Comparison of ENCODE assay signal across 13 cellular contexts in the genomic region with DNA sequence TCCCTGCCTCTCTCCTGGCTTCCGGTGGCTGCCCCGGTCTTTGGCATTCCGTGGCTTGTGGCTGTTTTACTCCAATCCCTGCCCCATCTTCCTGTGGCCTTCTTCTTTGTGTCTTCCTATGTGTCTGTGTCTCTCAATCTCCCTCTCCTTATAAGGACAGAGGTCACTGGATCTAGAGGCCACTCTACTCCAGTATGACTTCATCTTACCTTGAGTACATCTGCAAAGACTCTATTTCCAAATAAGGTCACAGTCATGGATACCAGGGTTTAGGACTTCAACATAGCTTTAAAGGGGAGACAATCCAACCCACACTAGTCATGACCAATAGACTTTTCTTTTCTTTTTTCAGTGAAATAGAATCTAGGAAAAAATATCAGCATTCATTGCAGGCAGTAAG.
"Had no signal": no experiment of that assay in that cellular context is flagged by ENCODE, and none has a peak within 500 bp of the region (broad histone marks: within the 10 kb centered on the region; RNA-seq: fewer than 3 reads in every experiment).

No MANE protein-coding gene starts in this region.

- H3K4me3 ChIP-seq: adrenal gland, left lung, pancreas, upper lobe of right lung had no signal

- H3K36me3 ChIP-seq: adrenal gland had no signal

- H3K27me3 ChIP-seq: adrenal gland, brain microvascular endothelial cell, left lung, pancreas, upper lobe of right lung had no signal

- ATAC-seq: left lung, pancreas, upper lobe of right lung had no signal

- H3K4me1 ChIP-seq: adrenal gland, left lung, pancreas, upper lobe of right lung had no signal

- FAIRE-seq: pancreas had no signal

- DNase-seq: activated B cell treated with CpG ODN at 0.5 μM for 24 hours; activated CD4-positive, alpha-beta T cell treated with anti-CD3 and anti-CD28 coated beads, Interleukin-2, amount 10 ng/mL, durations not matched to agents 24 days and 14 days; activated CD8-positive, alpha-beta memory T cell treated with anti-CD3 and anti-CD28 coated beads for 24 hours; activated naive CD4-positive, alpha-beta T cell treated with anti-CD3 and anti-CD28 coated beads, Interleukin-2, amount 50 U/mL, for 16 hours; adrenal gland; brain microvascular endothelial cell; cerebellar nuclear complex; dermis blood vessel endothelial cell; left lung; pancreas; stimulated activated CD4-positive, alpha-beta T cell treated with anti-CD3 and anti-CD28 coated beads, Interleukin-15, amount 100 ng/mL, for 24 hours; stimulated activated CD4-positive, alpha-beta T cell treated with anti-CD3 and anti-CD28 coated beads, Interleukin-4, amount 100 ng/mL, for 24 hours; upper lobe of right lung had no signal

- H3K9me3 ChIP-seq: adrenal gland, left lung, pancreas, upper lobe of right lung had no signal

- H3K27ac ChIP-seq: adrenal gland, brain microvascular endothelial cell, left lung, pancreas, upper lobe of right lung had no signal
